Comparison of ENCODE assay signal across 8 cellular contexts in genomic region chr12:81759215-81759991, GRCh38. TPM values are rescaled to one million over a fixed set of nuclear protein-coding genes. Genes with fewer than 3 reads are reported as not detected.
DNase-seq lines count a peak whose midpoint lies in the region; ATAC-seq and TF ChIP-seq lines count a peak whose summit lies in the region.

TSS of gene PPFIA2 (minus strand) at chr12:81759350.

- no peaks in the 10 kb centered on the region for H3K9me3 ChIP-seq in CD4-positive, alpha-beta T cell (ENCODE audit: control insufficient read depth, low read length)

- H3K27me3 Mint-ChIP-seq in CD4-positive, alpha-beta T cell, result peaks cover 52% of the 10 kb centered on the region
- peaks cover 48% of the 10 kb centered on the region for H3K27me3 Mint-ChIP-seq in activated T-cell treated with anti-CD3 and anti-CD28 coated beads, Interleukin-2, amount 50 U/mL, for 24 hours
- H3K27me3 Mint-ChIP-seq in nephron (ENCODE audit: low read depth), result peaks cover 43% of the 10 kb centered on the region

- H3K27ac ChIP-seq in CD4-positive, alpha-beta T cell (ENCODE audit: low read depth, low read length), result no peak within 1 kb of the TSS
- H3K27ac ChIP-seq in foreskin keratinocyte, result no peak within 1 kb of the TSS

- H3K27me3 ChIP-seq in CD4-positive, alpha-beta T cell (ENCODE audit: control insufficient read depth, insufficient read depth, low read length), result peaks cover 32% of the 10 kb centered on the region
- H3K27me3 ChIP-seq in foreskin keratinocyte, result peaks cover 37% of the 10 kb centered on the region

- peak; percentile 46 for ATAC-seq in CD4-positive, alpha-beta T cell (ENCODE audit: poor library complexity)
- ATAC-seq in foreskin keratinocyte (peak; percentile 63), HG02840 (IDR thresholded peaks at IDR 0.05; ENCODE audit: low FRiP score, unreplicated experiment) (no peak), HG02885 (IDR thresholded peaks at IDR 0.05; ENCODE audit: poor library complexity, unreplicated experiment) (no peak), GM21619 (IDR thresholded peaks at IDR 0.05; ENCODE audit: unreplicated experiment) (no peak)

- no peak for TF ChIP-seq CTCF in CD4-positive, alpha-beta T cell (IDR thresholded peaks at IDR 0.05)
- TF ChIP-seq CTCF in foreskin keratinocyte (conservative IDR thresholded peaks at IDR 0.05), result no peak
- TF ChIP-seq CTCF in nephron (IDR thresholded peaks at IDR 0.05; ENCODE audit: unreplicated experiment in 3 of 3), result no peak

- no peaks in the 10 kb centered on the region for H3K9me3 Mint-ChIP-seq in CD4-positive, alpha-beta T cell
- H3K9me3 Mint-ChIP-seq in activated T-cell treated with anti-CD3 and anti-CD28 coated beads, Interleukin-2, amount 50 U/mL, for 24 hours, result no peaks in the 10 kb centered on the region
- H3K9me3 Mint-ChIP-seq in nephron, result peaks cover 4% of the 10 kb centered on the region

- POLR2A ChIA-PET in CD4-positive, alpha-beta T cell (lab: Charles Lee), result no interaction called here

- H3K36me3 Mint-ChIP-seq in CD4-positive, alpha-beta T cell (ENCODE audit: low read depth), result no peaks in the 10 kb centered on the region
- no peaks in the 10 kb centered on the region for H3K36me3 Mint-ChIP-seq in activated T-cell treated with anti-CD3 and anti-CD28 coated beads, Interleukin-2, amount 50 U/mL, for 24 hours (ENCODE audit: low read depth)
- no peaks in the 10 kb centered on the region for H3K36me3 Mint-ChIP-seq in nephron (ENCODE audit: low read depth)

- DNase-seq in CD4-positive, alpha-beta T cell, result peak in 1 of 10 experiments; percentile 5
- peak; percentile 30 for DNase-seq in NCI-H1092 (lab: John Stamatoyannopoulos, UW)
- peak; percentile 42 for DNase-seq in activated T-cell treated with anti-CD3 and anti-CD28 coated beads, Interleukin-2, amount 50 U/mL, for 24 hours
- peak; percentile 3 to 13 for DNase-seq in foreskin keratinocyte

- H3K27ac Mint-ChIP-seq in CD4-positive, alpha-beta T cell, result no peak within 1 kb of the TSS
- no peak within 1 kb of the TSS for H3K27ac Mint-ChIP-seq in activated T-cell treated with anti-CD3 and anti-CD28 coated beads, Interleukin-2, amount 50 U/mL, for 24 hours
- peak within 1 kb of the TSS in 2 of 3 experiments; percentile 23 to 44 for H3K27ac Mint-ChIP-seq in nephron

- intact Hi-C loops in CD4-positive, alpha-beta T cell (cut with DNase I, micrococcal nuclease), result no loop called here

- H3K4me1 Mint-ChIP-seq in CD4-positive, alpha-beta T cell (ENCODE audit: low read depth), result peaks cover 13% of the 10 kb centered on the region
- peaks cover 14% of the 10 kb centered on the region for H3K4me1 Mint-ChIP-seq in activated T-cell treated with anti-CD3 and anti-CD28 coated beads, Interleukin-2, amount 50 U/mL, for 24 hours (ENCODE audit: low read depth)
- peaks cover 4% of the 10 kb centered on the region for H3K4me1 Mint-ChIP-seq in nephron

- H3K4me1 ChIP-seq in foreskin keratinocyte, result no peaks in the 10 kb centered on the region

- CTCF ChIA-PET in CD4-positive, alpha-beta T cell (lab: Charles Lee), result no interaction called here

- peak within 1 kb of the TSS; percentile 52 for H3K4me3 Mint-ChIP-seq in CD4-positive, alpha-beta T cell
- H3K4me3 Mint-ChIP-seq in activated T-cell treated with anti-CD3 and anti-CD28 coated beads, Interleukin-2, amount 50 U/mL, for 24 hours, result peak within 1 kb of the TSS; percentile 73
- peak within 1 kb of the TSS; percentile 92 to 95 (median 93) for H3K4me3 Mint-ChIP-seq in nephron

RNA-seq across cellular contexts. Expression of gene PPFIA2, which starts in this region (rescaled TPM):
- total RNA-seq in CD4-positive, alpha-beta T cell, result not detected
- not detected in 2 replicates for total RNA-seq in foreskin keratinocyte
- not detected in 2 replicates for polyA plus RNA-seq in foreskin keratinocyte

Comparison
In these comparisons a context has a peak if more than half of its experiments do, and no peak if none do; other contexts are left out.
1. Peak in ATAC-seq in CD4-positive, alpha-beta T cell; RNA of the gene not detected or under 1 TPM.
2. Peak in DNase-seq and ATAC-seq in foreskin keratinocyte; RNA of the gene not detected or under 1 TPM.
3. H3K27ac Mint-ChIP-seq: peak in nephron (2 of 3); none in CD4-positive, alpha-beta T cell (single experiment) and activated T-cell treated with anti-CD3 and anti-CD28 coated beads, Interleukin-2, amount 50 U/mL, for 24 hours (single experiment).
4. Peak in every context shown above with its lines, with median percentiles within 50 percentile points of each other: H3K4me3 Mint-ChIP-seq.